Comparison of ENCODE assay signal across 1 cellular context in genomic region chr9:69211424-69212036, GRCh38.
TF ChIP-seq lines count a peak whose summit lies in the region.

No MANE protein-coding gene starts in this region.

TF ChIP-seq in H1, 55 proteins besides CTCF, POLR2A, EP300 and RAD21:
- TF ChIP-seq EZH2 (IDR thresholded peaks at IDR 0.05; ENCODE audit: low read depth, low read length, severe bottlenecking) (no peak), CEBPB (IDR thresholded peaks at IDR 0.05; ENCODE audit: low read depth, low read length) (no peak), CHD2 (IDR thresholded peaks at IDR 0.05; ENCODE audit: low read length) (no peak), RBBP5 (IDR thresholded peaks at IDR 0.05; ENCODE audit: borderline replicate concordance, low read depth, low read length) (no peak), SIX5 (IDR thresholded peaks at IDR 0.05; ENCODE audit: low read depth, low read length) (no peak), SP2 (IDR thresholded peaks at IDR 0.05; ENCODE audit: low read length) (no peak)
